17 cellular contexts compared by ENCODE assay signal in the genomic region with DNA sequence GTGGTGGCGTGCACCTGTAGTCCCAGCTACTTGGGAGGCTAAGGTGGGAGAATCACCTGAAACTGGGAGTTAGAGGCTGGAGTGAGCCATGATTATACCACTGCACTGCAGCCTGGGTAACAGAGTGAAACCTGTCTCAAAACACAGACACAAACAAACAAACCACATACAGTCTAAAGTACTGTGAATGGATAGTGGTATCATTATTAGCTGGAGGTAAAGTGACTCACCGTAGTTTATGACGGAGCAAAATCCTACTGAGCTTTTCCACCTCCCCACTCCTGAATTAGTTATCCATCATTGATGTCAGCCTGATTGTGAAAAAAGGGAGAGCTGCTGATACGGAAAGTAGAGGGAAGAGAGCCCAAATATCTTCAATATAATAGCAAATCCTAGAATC.
"Had no signal": no experiment of that assay in that cellular context is flagged by ENCODE, and none has a peak within 500 bp of the region (broad histone marks: within the 10 kb centered on the region; RNA-seq: fewer than 3 reads in every experiment).

No MANE protein-coding gene starts in this region.

- ATAC-seq: activated CD4-positive, CD25-positive, alpha-beta regulatory T cell treated with anti-CD3 and anti-CD28 coated beads, Interleukin-2, amount 50 U/mL, for 24 hours; activated CD8-positive, alpha-beta T cell treated with anti-CD3 and anti-CD28 coated beads, Interleukin-2, amount 10 ng/mL, durations not matched to agents 7 days and 5 days; heart left ventricle; left cardiac atrium; pancreas; psoas muscle; right cardiac atrium had no signal

- H3K4me3 ChIP-seq: coronary artery, heart left ventricle, pancreas, psoas muscle, tibial artery had no signal

- DNase-seq: activated CD4-positive, alpha-beta T cell treated with anti-CD3 and anti-CD28 coated beads, Interleukin-2, amount 10 ng/mL, durations not matched to agents 24 days and 14 days; activated CD8-positive, alpha-beta T cell treated with anti-CD3 and anti-CD28 coated beads, Interleukin-2, amount 10 ng/mL, durations not matched to agents 7 days and 5 days; activated gamma-delta T cell; activated naive CD4-positive, alpha-beta T cell treated with anti-CD3 and anti-CD28 coated beads, Interleukin-2, amount 50 U/mL, for 16 hours; cerebellar nuclear complex; heart left ventricle; islet precursor cell; left cardiac atrium; pancreas; psoas muscle; right cardiac atrium; stimulated activated CD4-positive, alpha-beta T cell treated with anti-CD3 and anti-CD28 coated beads, Interleukin-12 subunit alpha, Interleukin-12 subunit beta, amount 100 ng/mL, for 4 hours; stimulated activated CD4-positive, alpha-beta T cell treated with anti-CD3 and anti-CD28 coated beads, Interleukin-1b, Interleukin-23, amount 100 ng/mL, for 48 hours; substantia nigra; tibial artery had no signal
